Comparison of ENCODE assay signal across 24 cellular contexts in the genomic region with DNA sequence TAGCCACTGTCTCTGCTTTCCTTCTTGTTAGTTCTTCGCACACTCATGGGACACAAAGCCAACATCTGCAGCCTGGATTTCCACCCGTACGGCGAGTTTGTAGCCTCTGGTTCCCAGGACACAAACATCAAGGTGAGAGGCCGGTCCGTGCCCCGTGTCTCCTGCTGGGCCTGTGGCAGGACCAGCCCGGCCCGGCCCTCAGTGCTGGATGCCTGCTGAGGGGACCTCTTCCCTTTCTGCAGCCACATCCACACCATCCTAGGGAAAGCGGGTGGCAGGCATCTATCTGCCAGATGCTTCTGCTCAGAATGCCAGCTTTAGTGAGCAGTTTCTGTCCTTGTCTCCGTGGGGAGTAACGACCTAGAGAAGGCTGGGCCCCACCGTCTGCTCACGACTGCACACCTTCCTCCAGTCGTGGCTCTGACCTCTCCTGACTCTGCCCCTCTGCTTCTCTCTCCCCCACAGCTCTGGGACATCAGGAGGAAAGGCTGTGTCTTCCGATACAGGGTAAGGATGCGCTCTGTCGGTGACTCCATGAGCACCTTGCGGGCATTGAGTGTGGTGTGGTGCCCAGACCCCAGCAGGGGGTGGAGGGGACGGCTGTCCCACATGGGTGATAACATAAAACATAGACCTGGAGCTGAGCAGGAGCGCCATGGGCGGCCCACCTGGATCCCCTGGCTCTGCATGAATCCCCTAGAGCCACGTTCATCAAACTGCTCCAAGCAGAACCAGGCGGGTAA. TPM values are rescaled to one million over a fixed set of nuclear protein-coding genes. Genes with fewer than 3 reads are reported as not detected.
"Had no signal": no experiment of that assay in that cellular context is flagged by ENCODE, and none has a peak within 500 bp of the region (broad histone marks: within the 10 kb centered on the region; RNA-seq: fewer than 3 reads in every experiment).

No MANE protein-coding gene starts in this region.

- H3K27ac Mint-ChIP-seq: activated B cell treated with CpG ODN at 0.5 μM for 24 hours; activated CD4-positive, alpha-beta memory T cell treated with anti-CD3 and anti-CD28 coated beads for 36 hours; activated CD4-positive, alpha-beta T cell treated with anti-CD3 and anti-CD28 coated beads for 36 hours; activated CD8-positive, alpha-beta memory T cell treated with anti-CD3 and anti-CD28 coated beads, Interleukin-2, amount 10 ng/mL, durations not matched to agents 7 days and 5 days; activated naive CD4-positive, alpha-beta T cell treated with anti-CD3 and anti-CD28 coated beads, Interleukin-2, amount 50 U/mL, for 24 hours; memory B cell had no signal

- H3K4me1 Mint-ChIP-seq: activated B cell treated with CpG ODN at 0.5 μM for 24 hours; activated CD4-positive, alpha-beta T cell treated with anti-CD3 and anti-CD28 coated beads for 36 hours; activated naive CD4-positive, alpha-beta T cell treated with anti-CD3 and anti-CD28 coated beads, Interleukin-2, amount 50 U/mL, for 24 hours; memory B cell had no signal

- H3K4me1 ChIP-seq: breast epithelium, left ventricle myocardium inferior, SJSA1, upper lobe of left lung had no signal

- ATAC-seq: activated CD4-positive, alpha-beta T cell treated with anti-CD3 and anti-CD28 coated beads for 36 hours; activated CD8-positive, alpha-beta memory T cell treated with anti-CD3 and anti-CD28 coated beads, Interleukin-2, amount 10 ng/mL, durations not matched to agents 7 days and 5 days had no signal

- H3K27me3 Mint-ChIP-seq: activated B cell treated with CpG ODN at 0.5 μM for 24 hours; activated CD4-positive, alpha-beta memory T cell treated with anti-CD3 and anti-CD28 coated beads for 36 hours; activated CD4-positive, alpha-beta T cell treated with anti-CD3 and anti-CD28 coated beads for 36 hours; activated CD8-positive, alpha-beta memory T cell treated with anti-CD3 and anti-CD28 coated beads, Interleukin-2, amount 10 ng/mL, durations not matched to agents 7 days and 5 days; activated naive CD4-positive, alpha-beta T cell treated with anti-CD3 and anti-CD28 coated beads, Interleukin-2, amount 50 U/mL, for 24 hours; memory B cell had no signal

- H3K4me3 Mint-ChIP-seq: activated B cell treated with CpG ODN at 0.5 μM for 24 hours; activated CD4-positive, alpha-beta memory T cell treated with anti-CD3 and anti-CD28 coated beads for 36 hours; activated CD4-positive, alpha-beta T cell treated with anti-CD3 and anti-CD28 coated beads for 36 hours; activated CD8-positive, alpha-beta memory T cell treated with anti-CD3 and anti-CD28 coated beads, Interleukin-2, amount 10 ng/mL, durations not matched to agents 7 days and 5 days; activated naive CD4-positive, alpha-beta T cell treated with anti-CD3 and anti-CD28 coated beads, Interleukin-2, amount 50 U/mL, for 24 hours; memory B cell had no signal

- H3K27me3 ChIP-seq: breast epithelium, SJSA1, upper lobe of left lung had no signal

- DNase-seq: activated B cell treated with CpG ODN at 0.5 μM for 24 hours; activated CD4-positive, alpha-beta memory T cell treated with anti-CD3 and anti-CD28 coated beads for 36 hours; activated CD4-positive, alpha-beta T cell treated with anti-CD3 and anti-CD28 coated beads for 36 hours; activated CD8-positive, alpha-beta memory T cell treated with anti-CD3 and anti-CD28 coated beads, Interleukin-2, amount 10 ng/mL, durations not matched to agents 7 days and 5 days; activated effector memory CD4-positive, alpha-beta T cell treated with anti-CD3 and anti-CD28 coated beads, Interleukin-2, amount 50 U/mL, for 16 hours; activated T-cell treated with anti-CD3 and anti-CD28 coated beads for 4 hours; kidney glomerular epithelial cell; left ventricle myocardium inferior; stimulated activated CD4-positive, alpha-beta T cell treated with anti-CD3 and anti-CD28 coated beads, Interleukin-4, amount 100 ng/mL, for 1 hour; stimulated activated naive CD4-positive, alpha-beta T cell treated with Interleukin-2 at 50 U/mL for 16 hours; T1000 had no signal

- H3K27ac ChIP-seq: breast epithelium, left ventricle myocardium inferior, SJSA1, thoracic aorta, upper lobe of left lung had no signal

- H3K4me3 ChIP-seq: breast epithelium, left ventricle myocardium inferior, SJSA1, thoracic aorta, upper lobe of left lung had no signal

- H3K9me3 Mint-ChIP-seq: activated B cell treated with CpG ODN at 0.5 μM for 24 hours; activated CD4-positive, alpha-beta memory T cell treated with anti-CD3 and anti-CD28 coated beads for 36 hours; activated naive CD4-positive, alpha-beta T cell treated with anti-CD3 and anti-CD28 coated beads, Interleukin-2, amount 50 U/mL, for 24 hours; memory B cell had no signal

- H3K36me3 Mint-ChIP-seq: activated CD8-positive, alpha-beta memory T cell treated with anti-CD3 and anti-CD28 coated beads, Interleukin-2, amount 10 ng/mL, durations not matched to agents 7 days and 5 days; activated naive CD4-positive, alpha-beta T cell treated with anti-CD3 and anti-CD28 coated beads, Interleukin-2, amount 50 U/mL, for 24 hours had no signal

- H3K9me3 ChIP-seq: breast epithelium, left ventricle myocardium inferior, SJSA1, thoracic aorta, upper lobe of left lung had no signal

RNA-seq across cellular contexts. Expression of a gene that starts 51.3 kb away (rescaled TPM):
- total RNA-seq: T-helper 1 cell treated with Interleukin-12 subunit alpha and Interleukin-12 subunit beta and Interleukin-4 antibody, amounts not matched to agents 30 ng/mL and 1 ng/mL, for 36 hours had no signal

RNA-seq across cellular contexts. Expression of a gene that starts 56.4 kb away (rescaled TPM):
- total RNA-seq: activated B cell treated with CpG ODN at 0.5 μM for 24 hours; activated CD4-positive, alpha-beta memory T cell treated with anti-CD3 and anti-CD28 coated beads for 36 hours; activated CD8-positive, alpha-beta memory T cell treated with anti-CD3 and anti-CD28 coated beads, Interleukin-2, amount 10 ng/mL, durations not matched to agents 7 days and 5 days; astrocyte; epithelial cell of proximal tubule; fibroblast of villous mesenchyme; left ventricle myocardium inferior; myocyte; osteoblast; posterior vena cava; SJSA1; T-helper 1 cell treated with Interleukin-12 subunit alpha and Interleukin-12 subunit beta and Interleukin-4 antibody, amounts not matched to agents 30 ng/mL and 1 ng/mL, for 36 hours; thoracic aorta had no signal
